18 cellular contexts compared by ENCODE assay signal in genomic region chr22:35418726-35419125, GRCh38. TPM values are rescaled to one million over a fixed set of nuclear protein-coding genes. Genes with fewer than 3 reads are reported as not detected.
DNase-seq lines count a peak whose midpoint lies in the region; ATAC-seq and TF ChIP-seq lines count a peak whose summit lies in the region.
"Had no signal": no experiment of that assay in that cellular context is flagged by ENCODE, and none has a peak within 500 bp of the region (broad histone marks: within the 10 kb centered on the region; RNA-seq: fewer than 3 reads in every experiment).

No MANE protein-coding gene starts in this region.

- peak overlapping the region; percentile 7 for H3K27ac ChIP-seq in KOPT-K1 (ENCODE audit: low read depth, low read length, poor library complexity, severe bottlenecking)
- H3K27ac ChIP-seq in epithelial cell of prostate, result peak overlapping the region; percentile 27

- intact Hi-C loops in activated CD4-positive, alpha-beta memory T cell treated with anti-CD3 and anti-CD28 coated beads for 36 hours (cut with micrococcal nuclease), result no loop called here
- intact Hi-C loops in CD14-positive monocyte (cut with micrococcal nuclease), result no loop called here

- H3K36me3 ChIP-seq in KOPT-K1 (ENCODE audit: insufficient read depth, low read length), result peaks cover 97% of the 10 kb centered on the region

- TF ChIP-seq CTCF in CD14-positive monocyte (IDR thresholded peaks at IDR 0.05), result no peak

- no peaks in the 10 kb centered on the region for H3K9me3 Mint-ChIP-seq in activated CD4-positive, alpha-beta memory T cell treated with anti-CD3 and anti-CD28 coated beads, Interleukin-2, amount 10 ng/mL, durations not matched to agents 7 days and 5 days
- H3K9me3 Mint-ChIP-seq in activated CD4-positive, alpha-beta memory T cell treated with anti-CD3 and anti-CD28 coated beads for 36 hours, result no peaks in the 10 kb centered on the region
- H3K9me3 Mint-ChIP-seq in CD14-positive monocyte, result no peaks in the 10 kb centered on the region
- H3K9me3 Mint-ChIP-seq: CD8-positive, alpha-beta T cell; HFFc6 had no signal

- CTCF ChIA-PET in activated CD4-positive, alpha-beta memory T cell treated with anti-CD3 and anti-CD28 coated beads, Interleukin-2, amount 10 ng/mL, durations not matched to agents 7 days and 5 days (lab: Charles Lee), result interaction anchor here (1.3 kb wide), 1 partner anchor 12 kb away, joined by 4 read pairs; no protein-coding TSS in a partner anchor
- CTCF ChIA-PET in activated CD4-positive, alpha-beta memory T cell treated with anti-CD3 and anti-CD28 coated beads for 36 hours (lab: Charles Lee), result interaction anchor here (0.9 to 2.2 kb wide), 2 partner anchors 12 to 68 kb away, joined by 6 read pairs; no protein-coding TSS in a partner anchor

- no peaks in the 10 kb centered on the region for H3K9me3 ChIP-seq in KOPT-K1 (ENCODE audit: insufficient read depth, low read length, poor library complexity, severe bottlenecking)

- peaks cover 70% of the 10 kb centered on the region for H3K36me3 Mint-ChIP-seq in activated CD4-positive, alpha-beta memory T cell treated with anti-CD3 and anti-CD28 coated beads, Interleukin-2, amount 10 ng/mL, durations not matched to agents 7 days and 5 days (ENCODE audit: low read depth)
- H3K36me3 Mint-ChIP-seq in activated CD4-positive, alpha-beta memory T cell treated with anti-CD3 and anti-CD28 coated beads for 36 hours, result peaks cover 60% of the 10 kb centered on the region
- H3K36me3 Mint-ChIP-seq in CD14-positive monocyte, result peaks cover 83 to 87% of the 10 kb centered on the region in 2 donors

- no peak overlapping the region for H3K4me3 Mint-ChIP-seq in activated CD4-positive, alpha-beta memory T cell treated with anti-CD3 and anti-CD28 coated beads, Interleukin-2, amount 10 ng/mL, durations not matched to agents 7 days and 5 days
- no peak overlapping the region for H3K4me3 Mint-ChIP-seq in activated CD4-positive, alpha-beta memory T cell treated with anti-CD3 and anti-CD28 coated beads for 36 hours
- no peak overlapping the region for H3K4me3 Mint-ChIP-seq in CD14-positive monocyte
- H3K4me3 Mint-ChIP-seq: CD8-positive, alpha-beta T cell; HFFc6 had no signal

- POLR2A ChIA-PET in activated CD4-positive, alpha-beta memory T cell treated with anti-CD3 and anti-CD28 coated beads, Interleukin-2, amount 10 ng/mL, durations not matched to agents 7 days and 5 days (lab: Charles Lee), result interaction anchor here (0.8 to 1.0 kb wide), 2 partner anchors 15 to 16 kb away, joined by 3 read pairs; no protein-coding TSS in a partner anchor
- POLR2A ChIA-PET in activated CD4-positive, alpha-beta memory T cell treated with anti-CD3 and anti-CD28 coated beads for 36 hours (lab: Charles Lee), result no interaction called here

- no peaks in the 10 kb centered on the region for H3K27me3 Mint-ChIP-seq in activated CD4-positive, alpha-beta memory T cell treated with anti-CD3 and anti-CD28 coated beads, Interleukin-2, amount 10 ng/mL, durations not matched to agents 7 days and 5 days
- no peaks in the 10 kb centered on the region for H3K27me3 Mint-ChIP-seq in activated CD4-positive, alpha-beta memory T cell treated with anti-CD3 and anti-CD28 coated beads for 36 hours
- no peaks in the 10 kb centered on the region for H3K27me3 Mint-ChIP-seq in CD14-positive monocyte (ENCODE audit: low read depth in 3 of 3)

- H3K27ac Mint-ChIP-seq in activated CD4-positive, alpha-beta memory T cell treated with anti-CD3 and anti-CD28 coated beads, Interleukin-2, amount 10 ng/mL, durations not matched to agents 7 days and 5 days, result peak overlapping the region; percentile 31
- no peak overlapping the region for H3K27ac Mint-ChIP-seq in activated CD4-positive, alpha-beta memory T cell treated with anti-CD3 and anti-CD28 coated beads for 36 hours
- peak overlapping the region in 4 of 7 donors; percentile 63 to 75 (median 68) for H3K27ac Mint-ChIP-seq in CD14-positive monocyte
- H3K27ac Mint-ChIP-seq: CD8-positive, alpha-beta T cell; HFFc6 had no signal

- ATAC-seq in GM18520 (IDR thresholded peaks at IDR 0.05; ENCODE audit: unreplicated experiment) (no peak), GM19351 (IDR thresholded peaks at IDR 0.05; ENCODE audit: unreplicated experiment) (no peak)
- ATAC-seq: CD8-positive, alpha-beta T cell; HepG2 had no signal

- no peak for DNase-seq in activated CD4-positive, alpha-beta memory T cell treated with anti-CD3 and anti-CD28 coated beads, Interleukin-2, amount 10 ng/mL, durations not matched to agents 7 days and 5 days
- no peak for DNase-seq in activated CD4-positive, alpha-beta memory T cell treated with anti-CD3 and anti-CD28 coated beads for 36 hours
- no peak for DNase-seq in CD14-positive monocyte (ENCODE audit: low spot score)
- DNase-seq in epithelial cell of prostate (ENCODE audit: low read depth, low spot score), result no peak
- DNase-seq in hypothalamus (lab: John Stamatoyannopoulos, UW), result no peak
- DNase-seq: 8988T; ACHN; C1 segment of cervical spinal cord; CD8-positive, alpha-beta T cell; COR-L47; DMS153; DMS79 treated with DMSO at 0.1 percent for 48 hours; GDM1 had no signal

- no peaks in the 10 kb centered on the region for H3K4me1 Mint-ChIP-seq in activated CD4-positive, alpha-beta memory T cell treated with anti-CD3 and anti-CD28 coated beads, Interleukin-2, amount 10 ng/mL, durations not matched to agents 7 days and 5 days
- no peaks in the 10 kb centered on the region for H3K4me1 Mint-ChIP-seq in activated CD4-positive, alpha-beta memory T cell treated with anti-CD3 and anti-CD28 coated beads for 36 hours (ENCODE audit: low read depth)
- H3K4me1 Mint-ChIP-seq in CD14-positive monocyte, result peaks cover 15% of the 10 kb centered on the region

RNA-seq across cellular contexts. Expression of gene MCM5, which starts 18.8 kb away (rescaled TPM):
- 100 to 1,000 TPM; 190 to 195 TPM for total RNA-seq in activated CD4-positive, alpha-beta memory T cell treated with anti-CD3 and anti-CD28 coated beads, Interleukin-2, amount 10 ng/mL, durations not matched to agents 7 days and 5 days
- 100 to 1,000 TPM; 265 to 266 TPM for total RNA-seq in activated CD4-positive, alpha-beta memory T cell treated with anti-CD3 and anti-CD28 coated beads for 36 hours
- 10 to 100 TPM; 23.4 to 25.5 TPM for polyA plus RNA-seq in CD14-positive monocyte

RNA-seq across cellular contexts. Expression of gene HMOX1, which starts 37.8 kb away (rescaled TPM):
- 1 to 10 TPM; 2.4 to 2.9 TPM for total RNA-seq in activated CD4-positive, alpha-beta memory T cell treated with anti-CD3 and anti-CD28 coated beads, Interleukin-2, amount 10 ng/mL, durations not matched to agents 7 days and 5 days
- total RNA-seq in activated CD4-positive, alpha-beta memory T cell treated with anti-CD3 and anti-CD28 coated beads for 36 hours, result 1 to 10 TPM; 2.7 to 2.8 TPM
- polyA plus RNA-seq in CD14-positive monocyte, result 100 to 1,000 TPM; 180 to 233 TPM
